Comparison of ENCODE assay signal across 8 cellular contexts in the genomic region with DNA sequence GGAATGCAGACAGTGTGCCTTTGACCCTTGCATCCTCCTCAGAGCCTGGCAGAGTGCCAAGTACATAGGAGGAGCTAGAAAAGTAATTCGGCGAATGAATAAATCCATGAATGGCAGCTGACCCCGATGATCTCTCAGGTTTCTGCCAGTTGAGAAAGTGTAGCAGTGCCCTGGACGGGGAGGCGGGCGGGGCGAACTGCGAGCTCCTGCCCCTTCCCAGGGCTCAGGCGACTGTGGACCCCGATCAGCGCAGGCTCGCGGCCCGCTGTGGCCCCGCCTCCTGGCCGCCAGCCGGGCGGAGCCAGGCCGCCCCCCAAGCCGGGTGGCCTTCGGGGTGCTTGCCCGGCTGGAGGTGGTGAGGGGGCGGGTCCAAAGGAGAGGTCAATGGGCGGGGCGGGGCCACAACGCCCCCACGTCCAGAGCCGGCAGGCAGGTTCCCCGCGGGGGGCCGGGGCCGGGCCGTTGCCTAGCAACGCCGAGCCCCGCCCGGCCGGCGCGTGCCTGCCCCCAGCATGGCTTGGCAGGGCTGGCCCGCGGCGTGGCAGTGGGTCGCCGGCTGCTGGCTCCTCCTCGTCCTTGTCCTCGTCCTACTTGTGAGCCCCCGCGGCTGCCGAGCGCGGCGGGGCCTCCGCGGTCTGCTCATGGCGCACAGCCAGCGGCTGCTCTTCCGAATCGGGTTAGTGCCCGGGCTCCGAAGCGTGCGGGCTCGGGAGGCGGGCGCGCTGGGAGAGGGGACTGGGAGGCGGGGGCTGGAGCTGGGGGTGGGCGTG. TPM values are rescaled to one million over a fixed set of nuclear protein-coding genes. Genes with fewer than 3 reads are reported as not detected.
DNase-seq lines count a peak whose midpoint lies in the region; ATAC-seq, FAIRE-seq and TF ChIP-seq lines count a peak whose summit lies in the region.

No MANE protein-coding gene starts in this region.

- H3K4me3 Mint-ChIP-seq in brain = peak overlapping the region; percentile 93 to 99 (median 94)

- peaks cover 9% of the 10 kb centered on the region for H3K4me1 ChIP-seq in iPS-15b (ENCODE audit: control insufficient read depth, insufficient read depth, low read length)
- peaks cover 0 to 23% (median 16%) of the 10 kb centered on the region in 4 donors for H3K4me1 ChIP-seq in sigmoid colon

- H3K27me3 Mint-ChIP-seq in brain = peaks cover 16% of the 10 kb centered on the region

- peak; percentile 71 for FAIRE-seq in GM12891 (lab: Jason Lieb, UNC)

- no peak for TF ChIP-seq EP300 in sigmoid colon (IDR thresholded peaks at IDR 0.05)

- ATAC-seq in HG02678 (IDR thresholded peaks at IDR 0.05; ENCODE audit: unreplicated experiment) = peak; percentile 80

- H3K36me3 ChIP-seq in iPS-15b (ENCODE audit: control insufficient read depth, insufficient read depth, low read length) = no peaks in the 10 kb centered on the region
- H3K36me3 ChIP-seq in sigmoid colon = no peaks in the 10 kb centered on the region

- peaks cover 0 to 3% (median 0%) of the 10 kb centered on the region in 5 experiments for H3K9me3 Mint-ChIP-seq in brain

- peaks cover 42% of the 10 kb centered on the region for H3K4me1 Mint-ChIP-seq in brain

- TF ChIP-seq POLR2A in GM12891 (IDR thresholded peaks at IDR 0.05; ENCODE audit: low read depth, low read length) = no peak
- no peak for TF ChIP-seq POLR2A in sigmoid colon (IDR thresholded peaks at IDR 0.05)

- H3K27ac Mint-ChIP-seq in brain = peak overlapping the region; percentile 72 to 95 (median 87)

- no peaks in the 10 kb centered on the region for H3K27me3 ChIP-seq in iPS-15b (ENCODE audit: control insufficient read depth, insufficient read depth, low read length)
- H3K27me3 ChIP-seq in sigmoid colon = no peaks in the 10 kb centered on the region

- H3K9me3 ChIP-seq in iPS-15b (ENCODE audit: control insufficient read depth, insufficient read depth, low read length) (no peaks in the 10 kb centered on the region), sigmoid colon (no peaks in the 10 kb centered on the region)

- WGBS in sigmoid colon, 2 donors = 0 to 1% methylated on average over 69 of the region's 69 CpGs

- H3K4me3 ChIP-seq in iPS-15b (ENCODE audit: low read depth, low read length) (peak overlapping the region; percentile 73), sigmoid colon (peak overlapping the region; percentile 40 to 94 (median 82))

- intact Hi-C loops in sigmoid colon (cut with DNase I) = loop anchor here (2.0 kb wide), 1 partner anchor 46 kb away; no protein-coding TSS in a partner anchor

- peaks cover 3% of the 10 kb centered on the region for H3K36me3 Mint-ChIP-seq in brain

- peak overlapping the region; percentile 71 to 76 (median 75) for H3K27ac ChIP-seq in sigmoid colon

- peak; percentile 84 for DNase-seq in GM12891 (ENCODE audit: insufficient read length, low spot score)
- DNase-seq in NCI-H1105 treated with DMSO at 0.1 percent for 48 hours (lab: John Stamatoyannopoulos, UW) = peak; percentile 78
- DNase-seq in T-helper 2 cell = peak; percentile 10 to 33 (median 25)
- DNase-seq in sigmoid colon = peak; percentile 77
- DNase-seq in NK-92 treated with Interleukin-12 subunit alpha and Interleukin-12 subunit beta, amount 100 ng/mL, for 24 hours (lab: John Stamatoyannopoulos, UW) = no peak

- TF ChIP-seq CTCF in brain (conservative IDR thresholded peaks at IDR 0.05) = no peak
- no peak for TF ChIP-seq CTCF in sigmoid colon (IDR thresholded peaks at IDR 0.05)

- H3K9ac ChIP-seq in iPS-15b (ENCODE audit: low read depth, low read length) = no peak overlapping the region

TF ChIP-seq in GM12891, 5 proteins besides CTCF, POLR2A, EP300 and RAD21:
- TF ChIP-seq POU2F2 (IDR thresholded peaks at IDR 0.05; ENCODE audit: low read depth, low read length) (no peak), TAF1 (IDR thresholded peaks at IDR 0.05; ENCODE audit: low read depth, low read length) (no peak), POLR2AphosphoS5 (IDR thresholded peaks at IDR 0.05; ENCODE audit: low read depth, low read length) (no peak), SPI1 (IDR thresholded peaks at IDR 0.05; ENCODE audit: low read depth, low read length) (no peak), PAX5 (IDR thresholded peaks at IDR 0.05; ENCODE audit: insufficient read depth, low read length, severe bottlenecking) (no peak)
TF ChIP-seq in GM12891: peak in this region for 0.

RNA-seq across cellular contexts. Expression of gene TMBIM1, which starts 30.6 kb away (rescaled TPM):
- 37.9 TPM for polyA plus RNA-seq in GM12891 (2012; ENCODE audit: low read depth, missing spikeins)
- polyA plus RNA-seq in brain (ENCODE audit: insufficient read depth, low read depth, low replicate concordance) (58.7 TPM), sigmoid colon (100 to 1,000 TPM in 2 of 3 donors, 10 to 100 TPM in 1; 90.2 to 204 (median 109) TPM)
- total RNA-seq in sigmoid colon = 100 to 1,000 TPM; 116 to 157 (median 146) TPM

RNA-seq across cellular contexts. Expression of gene CATIP, which starts 33.7 kb away (rescaled TPM):
- not detected for polyA plus RNA-seq in GM12891 (2012; ENCODE audit: low read depth, missing spikeins)
- polyA plus RNA-seq in brain (ENCODE audit: insufficient read depth, low read depth, low replicate concordance) (not detected), sigmoid colon (under 1 TPM in 1 of 3 donors, not detected in 2; 0.07 TPM)
- not detected for total RNA-seq in sigmoid colon

RNA-seq across cellular contexts. Expression of gene PNKD, which starts 52.6 kb away (rescaled TPM):
- 42.6 TPM for polyA plus RNA-seq in GM12891 (2012; ENCODE audit: low read depth, missing spikeins)
- polyA plus RNA-seq in brain (ENCODE audit: insufficient read depth, low read depth, low replicate concordance) (119 TPM), sigmoid colon (100 to 1,000 TPM; 112 to 199 (median 190) TPM)
- total RNA-seq in sigmoid colon = 10 to 100 TPM; 46.8 to 95.1 (median 69.1) TPM

RNA-seq across cellular contexts. Expression of gene AAMP, which starts 53.0 kb away (rescaled TPM):
- 59.1 TPM for polyA plus RNA-seq in GM12891 (2012; ENCODE audit: low read depth, missing spikeins)
- polyA plus RNA-seq in brain (ENCODE audit: insufficient read depth, low read depth, low replicate concordance) (115 TPM), sigmoid colon (100 to 1,000 TPM; 108 to 141 (median 138) TPM)
- 100 to 1,000 TPM in 1 of 4 donors, 10 to 100 TPM in 3; 85.7 to 103 (median 90.0) TPM for total RNA-seq in sigmoid colon

RNA-seq across cellular contexts. Expression of gene SLC11A1, which starts 59.1 kb away (rescaled TPM):
- 0.09 TPM for polyA plus RNA-seq in GM12891 (2012; ENCODE audit: low read depth, missing spikeins)
- 1.7 TPM for polyA plus RNA-seq in brain (ENCODE audit: insufficient read depth, low read depth, low replicate concordance)
- total RNA-seq in sigmoid colon = 10 to 100 TPM; 13.8 to 19.0 (median 16.9) TPM
- polyA plus RNA-seq in sigmoid colon = 1 to 10 TPM; 1.2 to 7.0 (median 1.6) TPM
